ENCODE assay signal across 2 cellular contexts in the genomic region with DNA sequence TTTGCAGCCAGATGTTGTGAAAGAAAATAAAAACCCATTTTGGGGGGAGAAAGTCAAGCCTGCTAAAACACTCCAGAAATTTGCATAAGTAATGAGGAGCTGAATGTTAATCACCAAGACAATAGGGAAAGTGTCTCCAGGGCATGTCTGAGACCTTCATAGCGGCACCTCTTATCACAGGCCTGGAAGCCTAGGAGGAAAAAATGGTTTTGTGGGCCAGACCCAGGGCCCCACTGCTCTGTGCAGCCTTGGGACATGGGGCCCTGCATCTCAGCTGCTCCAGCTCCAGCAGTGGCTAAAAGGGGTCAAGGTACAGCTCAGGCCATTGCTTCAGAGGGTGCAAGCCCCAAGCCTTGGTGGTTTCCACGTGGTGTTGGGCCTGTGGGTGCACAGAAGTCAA. TPM values are rescaled to one million over a fixed set of nuclear protein-coding genes. Genes with fewer than 3 reads are reported as not detected.
"Had no signal": no experiment of that assay in that cellular context is flagged by ENCODE, and none has a peak within 500 bp of the region (broad histone marks: within the 10 kb centered on the region; RNA-seq: fewer than 3 reads in every experiment).

No MANE protein-coding gene starts in this region.

RNA-seq across cellular contexts. Expression of gene TXLNB, which starts 57.6 kb away (rescaled TPM):
- total RNA-seq: kidney epithelial cell, mammary epithelial cell had no signal
- polyA plus RNA-seq: mammary epithelial cell had no signal
